8 cellular contexts compared by ENCODE assay signal in genomic region chr12:110079477-110080400, GRCh38. TPM values are rescaled to one million over a fixed set of nuclear protein-coding genes. Genes with fewer than 3 reads are reported as not detected.
A peak's percentile ranks its signal among the peaks of the same experiment; 100 is the strongest.
DNase-seq lines count a peak whose midpoint lies in the region; ATAC-seq, FAIRE-seq and TF ChIP-seq lines count a peak whose summit lies in the region.

No MANE protein-coding gene starts in this region.

- H3K4me1 ChIP-seq in HepG2 (ENCODE audit: insufficient read depth, low read length) = peaks cover 49% of the 10 kb centered on the region

- no peak; the same call in 1 of the 2 replicates for TF ChIP-seq RAD21 in HepG2 (CRISPR knock-in tag; IDR thresholded peaks at IDR 0.05)

- peak; percentile 75 for ATAC-seq in GM19023 (IDR thresholded peaks at IDR 0.05; ENCODE audit: unreplicated experiment)
- ATAC-seq in HG03066 (IDR thresholded peaks at IDR 0.05; ENCODE audit: low read depth, unreplicated experiment) = peak; percentile 82
- ATAC-seq in HepG2 = peak; percentile 96

- POLR2A ChIA-PET in HepG2 (lab: Yijun Ruan, JAX) = interaction anchor here (0.6 to 1.4 kb wide), 26 partner anchors 11 to 170 kb away, joined by 3 to 56 read pairs (median 5); partner anchors contain the start of genes ANKRD13A, C12orf76, GIT2 and IFT81

- FAIRE-seq in HepG2 (lab: Jason Lieb, UNC) (peak; percentile 97), H54 (lab: Jason Lieb, UNC) (no peak)

- H3K4me1 Mint-ChIP-seq in activated naive CD8-positive, alpha-beta T cell treated with anti-CD3 and anti-CD28 coated beads for 36 hours = peaks cover 16% of the 10 kb centered on the region

- H3K9me3 Mint-ChIP-seq in activated naive CD8-positive, alpha-beta T cell treated with anti-CD3 and anti-CD28 coated beads for 36 hours = peaks cover 7% of the 10 kb centered on the region

- no peaks in the 10 kb centered on the region for H3K79me2 ChIP-seq in HepG2 (ENCODE audit: insufficient read depth, low read length)

- peak overlapping the region; percentile 82 for H3K4me2 ChIP-seq in HepG2 (ENCODE audit: low read depth, low read length)

- peak; percentile 48 for DNase-seq in SW480 (ENCODE audit: low spot score)
- peak; percentile 74 for DNase-seq in activated naive CD8-positive, alpha-beta T cell treated with anti-CD3 and anti-CD28 coated beads for 36 hours
- peak; percentile 96 for DNase-seq in HepG2 (ENCODE audit: low spot score)
- peak; percentile 33 to 54 for DNase-seq in stimulated activated CD8-positive, alpha-beta memory T cell treated with anti-CD3 and anti-CD28 coated beads, Interleukin-2, amount 100 ng/mL, for 1 hour (ENCODE audit: low read depth in 2 of 2)
- DNase-seq in AG08395 (ENCODE audit: low spot score) = no peak
- no peak for DNase-seq in H54 (ENCODE audit: insufficient read length, low spot score)

- H3K36me3 ChIP-seq in HepG2 (replicated peaks in 1 of 2; ENCODE audit: control insufficient read depth in 1 of 2, insufficient read depth in 2 of 2, low read length in 2 of 2) = no peaks in the 10 kb centered on the region

- peak overlapping the region; percentile 95 for H3K27ac Mint-ChIP-seq in activated naive CD8-positive, alpha-beta T cell treated with anti-CD3 and anti-CD28 coated beads for 36 hours

- CTCF ChIA-PET in HepG2 (lab: Yijun Ruan, JAX; ENCODE audit: low intra/inter-chr PET ratio, low total read pairs) = no interaction called here

- intact Hi-C loops in HepG2 (cut with micrococcal nuclease; ENCODE audit: unreplicated experiment) = loop anchor here (2.0 kb wide), 1 partner anchor 31 kb away; the partner anchor contains the start of gene C12orf76

- peak overlapping the region; percentile 73 for H3K4me3 Mint-ChIP-seq in activated naive CD8-positive, alpha-beta T cell treated with anti-CD3 and anti-CD28 coated beads for 36 hours

- H3K9ac ChIP-seq in HepG2 (ENCODE audit: insufficient read depth, low read depth, low read length) = peak overlapping the region; percentile 50; the same call in 1 of the 2 replicates

- TF ChIP-seq EP300 in HepG2 (IDR thresholded peaks at IDR 0.05; ENCODE audit: low read depth in 2 of 2, low read length in 2 of 2) (peak in 1 of 2 experiments; percentile 69; a peak in 2 of 4 replicates), HepG2 (CRISPR knock-in tag; IDR thresholded peaks at IDR 0.05; ENCODE audit: borderline replicate concordance) (peak; percentile 46; the same call in 1 of the 2 replicates)

- H4K20me1 ChIP-seq in HepG2 (ENCODE audit: insufficient read depth, low read length) = no peaks in the 10 kb centered on the region

- H2AFZ ChIP-seq in HepG2 (ENCODE audit: low read length) = peak overlapping the region; percentile 90

- H3K27me3 Mint-ChIP-seq in activated naive CD8-positive, alpha-beta T cell treated with anti-CD3 and anti-CD28 coated beads for 36 hours = no peaks in the 10 kb centered on the region

- H3K27me3 ChIP-seq in HepG2 (ENCODE audit: control insufficient read depth in 1 of 2, insufficient read depth in 2 of 2, low read length in 2 of 2) = no peaks in the 10 kb centered on the region

- no peak; a peak in 1 of 4 replicates for TF ChIP-seq POLR2A in HepG2 (IDR thresholded peaks at IDR 0.05; ENCODE audit: insufficient read depth in 1 of 2, low read depth in 2 of 2, low read length in 2 of 2)
- TF ChIP-seq POLR2A in H54 (IDR thresholded peaks at IDR 0.05; ENCODE audit: low read depth, low read length) = no peak

- WGBS in HepG2 (ENCODE audit: low lambda C conversion rate) = 55% methylated on average over 24 of the region's 24 CpGs

- H3K9me3 ChIP-seq in HepG2 (ENCODE audit: low read length) = no peaks in the 10 kb centered on the region

- in situ Hi-C loops in HepG2 (cut with HindIII; ENCODE audit: extremely low pct_ligation_motif_present, low pct_unique_long_range_greater_than_20kb) = no loop called here

- H3K4me3 ChIP-seq in HepG2 (replicated peaks in 1 of 3; ENCODE audit: insufficient read depth in 1 of 3, low read depth in 2 of 3, low read length in 3 of 3) = peak overlapping the region in 1 of 3 experiments; percentile 41; a peak in 1 of 6 replicates

- H3K27ac ChIP-seq in HepG2 (ENCODE audit: extremely low read length, insufficient read depth, low read length) = peak overlapping the region; percentile 83

- BruUV-seq in HepG2 (replicated peaks; lab: Mats Ljungman, UMichigan) = TSS peak; percentile 93

- peaks cover 8% of the 10 kb centered on the region for H3K36me3 Mint-ChIP-seq in activated naive CD8-positive, alpha-beta T cell treated with anti-CD3 and anti-CD28 coated beads for 36 hours

- no peak for TF ChIP-seq CTCF in HepG2 (CRISPR knock-in tag; IDR thresholded peaks at IDR 0.05)

TF ChIP-seq in HepG2, 621 proteins besides CTCF, POLR2A, EP300 and RAD21 (continues in another document):
- TF ChIP-seq ZNF589 (CRISPR knock-in tag; conservative IDR thresholded peaks at IDR 0.05) (no peak), ZNF841 (CRISPR knock-in tag; IDR thresholded peaks at IDR 0.05; ENCODE audit: borderline replicate concordance) (no peak)
- TF ChIP-seq, protein P1, sequence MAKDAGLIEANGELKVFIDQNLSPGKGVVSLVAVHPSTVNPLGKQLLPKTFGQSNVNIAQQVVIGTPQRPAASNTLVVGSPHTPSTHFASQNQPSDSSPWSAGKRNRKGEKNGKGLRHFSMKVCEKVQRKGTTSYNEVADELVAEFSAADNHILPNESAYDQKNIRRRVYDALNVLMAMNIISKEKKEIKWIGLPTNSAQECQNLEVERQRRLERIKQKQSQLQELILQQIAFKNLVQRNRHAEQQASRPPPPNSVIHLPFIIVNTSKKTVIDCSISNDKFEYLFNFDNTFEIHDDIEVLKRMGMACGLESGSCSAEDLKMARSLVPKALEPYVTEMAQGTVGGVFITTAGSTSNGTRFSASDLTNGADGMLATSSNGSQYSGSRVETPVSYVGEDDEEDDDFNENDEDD (CRISPR knock-in tag; IDR thresholded peaks at IDR 0.05; ENCODE audit: borderline replicate concordance) = peak; percentile 90; the same call in 1 of the 2 replicates

RNA-seq across cellular contexts. Expression of gene C12orf76, which starts 31.4 kb away (rescaled TPM):
- total RNA-seq in activated naive CD8-positive, alpha-beta T cell treated with anti-CD3 and anti-CD28 coated beads for 36 hours = 1 to 10 TPM; 6.6 to 7.3 TPM
- total RNA-seq in HepG2 (2016; rRNA removed; fragmentation: Illumina TruSeq; extraction: Trizol) = 15.8 and 16.9 TPM in 2 replicates
- total RNA-seq in HepG2 (2016; cell fraction: cytosol; rRNA removed; fragmentation: Illumina TruSeq; extraction: Trizol; ENCODE audit: low read depth) = 6.8 and 8.8 TPM in 2 replicates
- 13.7 and 15.4 TPM in 2 replicates for total RNA-seq in HepG2 (2016; cell fraction: insoluble cytoplasmic fraction; rRNA removed; fragmentation: Illumina TruSeq; extraction: Trizol)
- total RNA-seq in HepG2 (2016; cell fraction: membrane; rRNA removed; fragmentation: Illumina TruSeq; extraction: Trizol) = 17.6 and 19.4 TPM in 2 replicates
- total RNA-seq in HepG2 (2016; cell fraction: nucleus; rRNA removed; fragmentation: Illumina TruSeq; extraction: Trizol) = 13.3 and 15.3 TPM in 2 replicates
- polyA plus RNA-seq in HepG2 (2011; rRNA removed) = 38.4 and 40.6 TPM in 2 replicates
- polyA plus RNA-seq in HepG2 (2011; cell fraction: cytosol; rRNA removed) = 34.5 and 40.6 TPM in 2 replicates
- 18.0 and 31.2 TPM in 2 replicates for polyA plus RNA-seq in HepG2 (2011; cell fraction: nucleus; rRNA removed)
- polyA plus RNA-seq in HepG2 (2012) = 33.1 and 35.3 TPM in 2 replicates
- 9.1 and 11.1 TPM in 2 replicates for polyA plus RNA-seq in HepG2 (2016; cell fraction: cytosol; fragmentation: Illumina TruSeq; extraction: Trizol; ENCODE audit: low read depth)
- polyA plus RNA-seq in HepG2 (2016; cell fraction: insoluble cytoplasmic fraction; fragmentation: Illumina TruSeq; extraction: Trizol; ENCODE audit: low read depth) = 14.2 and 15.0 TPM in 2 replicates
- 15.2 and 16.5 TPM in 2 replicates for polyA plus RNA-seq in HepG2 (2016; cell fraction: membrane; fragmentation: Illumina TruSeq; extraction: Trizol; ENCODE audit: low read depth)
- polyA plus RNA-seq in HepG2 (2016; cell fraction: nucleus; fragmentation: Illumina TruSeq; extraction: Trizol; ENCODE audit: insufficient read depth, low read depth) = 31.0 and 32.0 TPM in 2 replicates
- polyA minus RNA-seq in HepG2 (2011; rRNA and poly(A)+ RNA removed; ENCODE audit: low replicate concordance) = 7.5 and 15.0 TPM in 2 replicates
- 17.7 and 19.8 TPM in 2 replicates for polyA minus RNA-seq in HepG2 (2011; cell fraction: cytosol; rRNA and poly(A)+ RNA removed)
- 12.7 and 15.9 TPM in 2 replicates for polyA minus RNA-seq in HepG2 (2011; cell fraction: nucleus; rRNA and poly(A)+ RNA removed)

RNA-seq across cellular contexts. Expression of gene IFT81, which starts 44.4 kb away (rescaled TPM):
- total RNA-seq in activated naive CD8-positive, alpha-beta T cell treated with anti-CD3 and anti-CD28 coated beads for 36 hours = 1 to 10 TPM; 3.1 to 3.4 TPM
- total RNA-seq in HepG2 (2016; rRNA removed; fragmentation: Illumina TruSeq; extraction: Trizol) = 13.0 and 13.3 TPM in 2 replicates
- total RNA-seq in HepG2 (2016; cell fraction: cytosol; rRNA removed; fragmentation: Illumina TruSeq; extraction: Trizol; ENCODE audit: low read depth) = 11.0 and 12.4 TPM in 2 replicates
- total RNA-seq in HepG2 (2016; cell fraction: insoluble cytoplasmic fraction; rRNA removed; fragmentation: Illumina TruSeq; extraction: Trizol) = 11.7 and 13.4 TPM in 2 replicates
- 6.8 and 7.4 TPM in 2 replicates for total RNA-seq in HepG2 (2016; cell fraction: membrane; rRNA removed; fragmentation: Illumina TruSeq; extraction: Trizol)
- 15.0 and 16.9 TPM in 2 replicates for total RNA-seq in HepG2 (2016; cell fraction: nucleus; rRNA removed; fragmentation: Illumina TruSeq; extraction: Trizol)
- polyA plus RNA-seq in HepG2 (2011; rRNA removed) = 3.1 and 4.2 TPM in 2 replicates
- polyA plus RNA-seq in HepG2 (2011; cell fraction: cytosol; rRNA removed) = 1.2 and 1.5 TPM in 2 replicates
- 7.0 and 7.1 TPM in 2 replicates for polyA plus RNA-seq in HepG2 (2011; cell fraction: nucleus; rRNA removed)
- 4.5 and 5.3 TPM in 2 replicates for polyA plus RNA-seq in HepG2 (2012)
- 0.58 and 0.62 TPM in 2 replicates for polyA plus RNA-seq in HepG2 (2016; cell fraction: cytosol; fragmentation: Illumina TruSeq; extraction: Trizol; ENCODE audit: low read depth)
- 11.3 and 11.5 TPM in 2 replicates for polyA plus RNA-seq in HepG2 (2016; cell fraction: insoluble cytoplasmic fraction; fragmentation: Illumina TruSeq; extraction: Trizol; ENCODE audit: low read depth)
- 1.2 and 1.8 TPM in 2 replicates for polyA plus RNA-seq in HepG2 (2016; cell fraction: membrane; fragmentation: Illumina TruSeq; extraction: Trizol; ENCODE audit: low read depth)
- polyA plus RNA-seq in HepG2 (2016; cell fraction: nucleus; fragmentation: Illumina TruSeq; extraction: Trizol; ENCODE audit: insufficient read depth, low read depth) = 21.3 and 21.4 TPM in 2 replicates
- polyA minus RNA-seq in HepG2 (2011; rRNA and poly(A)+ RNA removed; ENCODE audit: low replicate concordance) = 1.5 and 2.3 TPM in 2 replicates
- polyA minus RNA-seq in HepG2 (2011; cell fraction: cytosol; rRNA and poly(A)+ RNA removed) = 3.5 and 4.3 TPM in 2 replicates
- polyA minus RNA-seq in HepG2 (2011; cell fraction: nucleus; rRNA and poly(A)+ RNA removed) = 13.3 and 14.9 TPM in 2 replicates

Comparison
In these comparisons a context has a peak if more than half of its experiments do, and no peak if none do; other contexts are left out.
1. DNase-seq: peak in SW480 (single experiment), activated naive CD8-positive, alpha-beta T cell treated with anti-CD3 and anti-CD28 coated beads for 36 hours (single experiment), HepG2 (single experiment) and stimulated activated CD8-positive, alpha-beta memory T cell treated with anti-CD3 and anti-CD28 coated beads, Interleukin-2, amount 100 ng/mL, for 1 hour (2 of 2); none in AG08395 (single experiment) and H54 (single experiment).
2. Peak in every context shown above with its lines, with median percentiles within 50 percentile points of each other: ATAC-seq.